In genomic region chr2:26245810-26246209, GRCh38 we compare ENCODE assay signal across 8 cellular contexts. TPM values are rescaled to one million over a fixed set of nuclear protein-coding genes. Genes with fewer than 3 reads are reported as not detected.
DNase-seq lines count a peak whose midpoint lies in the region; ATAC-seq and TF ChIP-seq lines count a peak whose summit lies in the region.

No MANE protein-coding gene starts in this region.

- peak overlapping the region; percentile 99 for H3K27ac ChIP-seq in HL-60 (replicated peaks)
- H3K27ac ChIP-seq in left lung: peak overlapping the region; percentile 98 to 99

- peaks cover 14 to 67% of the 10 kb centered on the region in 2 donors for H3K4me1 ChIP-seq in left lung

- H3K36me3 Mint-ChIP-seq in Calu3 (ENCODE audit: insufficient read depth, unreplicated experiment) (peaks cover 41% of the 10 kb centered on the region), type B pancreatic cell (no peaks in the 10 kb centered on the region)
- H3K36me3 Mint-ChIP-seq in activated naive CD8-positive, alpha-beta T cell treated with anti-CD3 and anti-CD28 coated beads, Interleukin-2, amount 50 U/mL, for 24 hours (ENCODE audit: low read depth): peaks cover 9% of the 10 kb centered on the region

- no peaks in the 10 kb centered on the region for H3K9me3 ChIP-seq in left lung

- DNase-seq in Calu3 (no peak), HL-60 (ENCODE audit: low read depth in 1 of 2, low spot score in 1 of 2) (no peak), left lung (no peak), type B pancreatic cell (ENCODE audit: extremely low spot score, unreplicated experiment) (no peak), AG20443 (ENCODE audit: low spot score) (no peak), NCI-H146 treated with DMSO at 0.1 percent for 48 hours (lab: John Stamatoyannopoulos, UW; ENCODE audit: unreplicated experiment) (no peak)
- DNase-seq in activated naive CD8-positive, alpha-beta T cell treated with anti-CD3 and anti-CD28 coated beads, Interleukin-2, amount 50 U/mL, for 24 hours: no peak

- H3K9me3 Mint-ChIP-seq in Calu3 (ENCODE audit: low read depth, unreplicated experiment) (no peaks in the 10 kb centered on the region), type B pancreatic cell (no peaks in the 10 kb centered on the region)
- H3K9me3 Mint-ChIP-seq in activated naive CD8-positive, alpha-beta T cell treated with anti-CD3 and anti-CD28 coated beads, Interleukin-2, amount 50 U/mL, for 24 hours: no peaks in the 10 kb centered on the region

- intact Hi-C loops in Calu3 (cut with micrococcal nuclease; ENCODE audit: unreplicated experiment) (no loop called here), left lung (cut with DNase I) (loop anchor here in 1 of 2 donors (10.0 kb wide), 1 partner anchor 49 kb away; no protein-coding TSS in a partner anchor)

- CTCF ChIA-PET in Calu3 (lab: Charles Lee): interaction anchor here (1.1 to 1.2 kb wide), 2 partner anchors 10 to 100 kb away, joined by 3 read pairs; no protein-coding TSS in a partner anchor

- ATAC-seq in GM19463 (IDR thresholded peaks at IDR 0.05; ENCODE audit: unreplicated experiment): peak; percentile 54
- ATAC-seq in activated naive CD8-positive, alpha-beta T cell treated with anti-CD3 and anti-CD28 coated beads, Interleukin-2, amount 50 U/mL, for 24 hours: peak; percentile 25
- ATAC-seq in left lung: peak; percentile 7

- peaks cover 16% of the 10 kb centered on the region for H3K4me1 Mint-ChIP-seq in Calu3 (ENCODE audit: low read depth, unreplicated experiment)
- peaks cover 57% of the 10 kb centered on the region for H3K4me1 Mint-ChIP-seq in activated naive CD8-positive, alpha-beta T cell treated with anti-CD3 and anti-CD28 coated beads, Interleukin-2, amount 50 U/mL, for 24 hours
- peaks cover 27% of the 10 kb centered on the region for H3K4me1 Mint-ChIP-seq in type B pancreatic cell (ENCODE audit: unreplicated experiment)

- TF ChIP-seq CTCF in Calu3 (IDR thresholded peaks at IDR 0.05; ENCODE audit: unreplicated experiment) (no peak), HL-60 (IDR thresholded peaks at IDR 0.05; ENCODE audit: insufficient read depth, low read length) (no peak), left lung (IDR thresholded peaks at IDR 0.05) (no peak), type B pancreatic cell (conservative IDR thresholded peaks at IDR 0.05) (no peak)

- H3K4me3 Mint-ChIP-seq in Calu3 (ENCODE audit: low read depth, unreplicated experiment) (peak overlapping the region; percentile 98), type B pancreatic cell (peak overlapping the region; percentile 100)
- peak overlapping the region; percentile 98 for H3K4me3 Mint-ChIP-seq in activated naive CD8-positive, alpha-beta T cell treated with anti-CD3 and anti-CD28 coated beads, Interleukin-2, amount 50 U/mL, for 24 hours

- H3K27me3 ChIP-seq in HL-60 (ENCODE audit: insufficient read depth, poor library complexity, severe bottlenecking) (no peaks in the 10 kb centered on the region), left lung (no peaks in the 10 kb centered on the region)

- BruUV-seq in Calu3 (replicated peaks; lab: Mats Ljungman, UMichigan): no TSS peak

- H3K4me3 ChIP-seq in HL-60 (replicated peaks; ENCODE audit: insufficient read depth, low read length) (peak overlapping the region; percentile 81), left lung (peak overlapping the region; percentile 68 to 80)

- no peaks in the 10 kb centered on the region for H3K27me3 Mint-ChIP-seq in Calu3 (ENCODE audit: unreplicated experiment)
- H3K27me3 Mint-ChIP-seq in activated naive CD8-positive, alpha-beta T cell treated with anti-CD3 and anti-CD28 coated beads, Interleukin-2, amount 50 U/mL, for 24 hours: no peaks in the 10 kb centered on the region
- H3K27me3 Mint-ChIP-seq in type B pancreatic cell: no peaks in the 10 kb centered on the region

- no peaks in the 10 kb centered on the region for H3K36me3 ChIP-seq in left lung

- H3K27ac Mint-ChIP-seq in Calu3 (ENCODE audit: unreplicated experiment) (peak overlapping the region; percentile 95), type B pancreatic cell (peak overlapping the region; percentile 99)
- peak overlapping the region; percentile 98 for H3K27ac Mint-ChIP-seq in activated naive CD8-positive, alpha-beta T cell treated with anti-CD3 and anti-CD28 coated beads, Interleukin-2, amount 50 U/mL, for 24 hours

RNA-seq across cellular contexts. Expression of gene HADHB, which starts 1.1 kb away (rescaled TPM):
- total RNA-seq in Calu3 (2022): 78.3 and 84.4 TPM in 2 replicates
- 100 to 1,000 TPM; 130 to 132 TPM for total RNA-seq in left lung
- total RNA-seq in type B pancreatic cell (ENCODE audit: low replicate concordance): 110 and 123 TPM in 2 replicates

RNA-seq across cellular contexts. Expression of gene HADHA, which starts 1.4 kb away (rescaled TPM):
- total RNA-seq in Calu3 (2022): 127 TPM in 2 replicates
- total RNA-seq in left lung: 100 to 1,000 TPM; 126 to 144 TPM
- total RNA-seq in type B pancreatic cell (ENCODE audit: low replicate concordance): 125 and 137 TPM in 2 replicates
